ENCODE assay signal across 9 cellular contexts in genomic region chr9:131402738-131403492, GRCh38. TPM values are rescaled to one million over a fixed set of nuclear protein-coding genes. Genes with fewer than 3 reads are reported as not detected.
A peak's percentile ranks its signal among the peaks of the same experiment; 100 is the strongest.
DNase-seq lines count a peak whose midpoint lies in the region; ATAC-seq, FAIRE-seq and TF ChIP-seq lines count a peak whose summit lies in the region.
"Had no signal": no experiment of that assay in that cellular context is flagged by ENCODE, and none has a peak within 500 bp of the region (broad histone marks: within the 10 kb centered on the region; RNA-seq: fewer than 3 reads in every experiment).

No MANE protein-coding gene starts in this region.

- POLR2A ChIA-PET in SK-N-SH (lab: Yijun Ruan, JAX): interaction anchor here (1.5 kb wide), 1 partner anchor 29 kb away, joined by 5 read pairs; no protein-coding TSS in a partner anchor

- no peak overlapping the region for H3K9ac ChIP-seq in SK-N-SH

- TF ChIP-seq POLR2A in esophagus muscularis mucosa (IDR thresholded peaks at IDR 0.05; ENCODE audit: low read depth): no peak

- H3K27ac ChIP-seq in SK-N-SH (ENCODE audit: low read depth in 2 of 2, low read length in 1 of 2) (peak overlapping the region in 1 of 2 experiments; percentile 19; a peak in 1 of 4 replicates), esophagus muscularis mucosa (replicated peaks in 1 of 4) (peak overlapping the region; percentile 68 to 99 (median 80)), muscle layer of duodenum (ENCODE audit: low read length) (peak overlapping the region; percentile 79)

- H3F3A ChIP-seq in SK-N-SH (replicated peaks; ENCODE audit: insufficient read depth): peaks cover 12% of the 10 kb centered on the region

- no peak for FAIRE-seq in D721Med (lab: Jason Lieb, UNC)
- FAIRE-seq: G401.6 had no signal

- H3K27me3 ChIP-seq in SK-N-SH (ENCODE audit: insufficient read depth) (no peaks in the 10 kb centered on the region), esophagus muscularis mucosa (no peaks in the 10 kb centered on the region), muscle layer of duodenum (ENCODE audit: low read depth, low read length) (no peaks in the 10 kb centered on the region)

- H4K20me1 ChIP-seq in SK-N-SH (ENCODE audit: insufficient read depth): peaks cover 100% of the 10 kb centered on the region

- no peak for TF ChIP-seq EP300 in SK-N-SH (IDR thresholded peaks at IDR 0.05; ENCODE audit: borderline replicate concordance in 1 of 2, low read depth in 1 of 2, low read length in 1 of 2)
- TF ChIP-seq EP300 in esophagus muscularis mucosa (IDR thresholded peaks at IDR 0.05): peak; percentile 86

- intact Hi-C loops in esophagus muscularis mucosa (cut with DNase I): no loop called here

- no peak overlapping the region for H3K4me2 ChIP-seq in SK-N-SH

- H3K9me3 ChIP-seq in SK-N-SH (no peaks in the 10 kb centered on the region), esophagus muscularis mucosa (no peaks in the 10 kb centered on the region), muscle layer of duodenum (ENCODE audit: control insufficient read depth in 1 of 2, low read length in 2 of 2) (no peaks in the 10 kb centered on the region)

- H3K4me3 ChIP-seq in SK-N-SH (ENCODE audit: low read depth in 2 of 2, low read length in 1 of 2) (no peak overlapping the region), esophagus muscularis mucosa (peak overlapping the region; percentile 12 to 38 (median 34)), muscle layer of duodenum (ENCODE audit: low read depth in 1 of 2, low read length in 2 of 2) (peak overlapping the region in 1 of 2 donors; percentile 39)

- 82% methylated on average over 12 of the region's 12 CpGs for whole genome bisulfite sequencing in SK-N-SH (ENCODE audit: low lambda C conversion rate)
- WGBS in esophagus muscularis mucosa: 47% methylated on average over 6 of the region's 12 CpGs

- CTCF ChIA-PET in SK-N-SH (lab: Yijun Ruan, JAX): interaction anchor here (0.7 to 1.0 kb wide), 3 partner anchors 66 to 75 kb away, joined by 3 read pairs; no protein-coding TSS in a partner anchor

- no peak overlapping the region for H2AFZ ChIP-seq in SK-N-SH (ENCODE audit: low read depth)

- peak; percentile 52 for ATAC-seq in SK-N-SH treated with all-trans-retinoic acid at 6 μM for 48 hours

- peaks cover 0 to 14% of the 10 kb centered on the region in 2 experiments for H3K36me3 ChIP-seq in SK-N-SH (replicated peaks in 1 of 2; ENCODE audit: control insufficient read depth in 1 of 2, insufficient read depth in 2 of 2, low read length in 1 of 2)
- no peaks in the 10 kb centered on the region for H3K36me3 ChIP-seq in esophagus muscularis mucosa
- peaks cover 0 to 4% of the 10 kb centered on the region in 2 donors for H3K36me3 ChIP-seq in muscle layer of duodenum (ENCODE audit: control insufficient read depth in 1 of 2, insufficient read depth in 2 of 2, low read length in 2 of 2)

- no peaks in the 10 kb centered on the region for H3K9me2 ChIP-seq in SK-N-SH

- no peak for TF ChIP-seq CTCF in SK-N-SH (IDR thresholded peaks at IDR 0.05)
- TF ChIP-seq CTCF in esophagus muscularis mucosa (IDR thresholded peaks at IDR 0.05): no peak
- TF ChIP-seq CTCF in D721Med (IDR thresholded peaks at IDR 0.05; ENCODE audit: insufficient read depth, missing control alignments): no peak

- H3K79me2 ChIP-seq in SK-N-SH (ENCODE audit: insufficient read depth): peaks cover 100% of the 10 kb centered on the region

- no peak for TF ChIP-seq RAD21 in SK-N-SH (IDR thresholded peaks at IDR 0.05; ENCODE audit: low read length)

- DNase-seq in SK-N-SH: no peak
- DNase-seq in SW 1271 (lab: John Stamatoyannopoulos, UW): peak; percentile 62 to 76
- peak; percentile 97 for DNase-seq in esophagus muscularis mucosa (ENCODE audit: extremely low spot score)
- DNase-seq in D721Med (ENCODE audit: insufficient read length, low spot score): no peak
- DNase-seq in middle frontal gyrus (ENCODE audit: extremely low spot score, low spot score): no peak
- DNase-seq in germinal center (ENCODE audit: low spot score): no peak

- H3K4me1 ChIP-seq in SK-N-SH (ENCODE audit: control insufficient read depth in 1 of 2, insufficient read depth in 2 of 2, low read depth in 1 of 2, low read length in 1 of 2) (peaks cover 46 to 64% of the 10 kb centered on the region in 2 experiments), esophagus muscularis mucosa (peaks cover 97 to 100% (median 100%) of the 10 kb centered on the region in 4 donors), muscle layer of duodenum (ENCODE audit: control insufficient read depth in 1 of 2, insufficient read depth in 2 of 2, low read length in 2 of 2) (peaks cover 48 to 63% of the 10 kb centered on the region in 2 donors)

TF ChIP-seq in SK-N-SH treated with all-trans-retinoic acid at 6 μM for 48 hours, 23 proteins besides CTCF, POLR2A, EP300 and RAD21 (continues in another document):
- no peak for TF ChIP-seq RARB (CRISPR knock-in tag; IDR thresholded peaks at IDR 0.05)
- TF ChIP-seq TSHZ2 (CRISPR knock-in tag; IDR thresholded peaks at IDR 0.05): no peak
- no peak for TF ChIP-seq CREB5 (CRISPR knock-in tag; IDR thresholded peaks at IDR 0.05; ENCODE audit: low read depth)

TF ChIP-seq in SK-N-SH, 30 proteins besides CTCF, POLR2A, EP300 and RAD21:
- no peak for TF ChIP-seq RCOR1 (IDR thresholded peaks at IDR 0.05; ENCODE audit: low read length)
- no peak for TF ChIP-seq JUND (IDR thresholded peaks at IDR 0.05)
- TF ChIP-seq PBX3 (IDR thresholded peaks at IDR 0.05): no peak
- no peak for TF ChIP-seq EZH2phosphoT487 (IDR thresholded peaks at IDR 0.05; ENCODE audit: borderline replicate concordance, low read depth)
- TF ChIP-seq REST (IDR thresholded peaks at IDR 0.05; ENCODE audit: low read depth, low read length): no peak
- no peak for TF ChIP-seq USF2 (IDR thresholded peaks at IDR 0.05; ENCODE audit: borderline replicate concordance, low read depth, low read length)

RNA-seq across cellular contexts. Expression of gene PRRC2B, which starts 9.0 kb away (rescaled TPM):
- 18.5 and 26.3 TPM in 2 replicates for polyA plus RNA-seq in SK-N-SH (2012; rRNA removed)
- polyA plus RNA-seq in SK-N-SH (2012; cell fraction: cytosol; rRNA removed): 17.5 and 22.0 TPM in 2 replicates
- polyA plus RNA-seq in SK-N-SH (2012; cell fraction: nucleus; rRNA removed): 84.2 and 122 TPM in 2 replicates
- 100 to 1,000 TPM; 109 to 226 (median 148) TPM for total RNA-seq in esophagus muscularis mucosa

Comparison
In these comparisons a context has a peak if more than half of its experiments do, and no peak if none do; other contexts are left out.
1. DNase-seq: peak in SW 1271 (2 of 2) and esophagus muscularis mucosa (single experiment); none in SK-N-SH (single experiment), D721Med (single experiment), middle frontal gyrus (single experiment) and germinal center (single experiment).
2. H3K4me3 ChIP-seq: peak in esophagus muscularis mucosa (4 of 4); none in SK-N-SH (0 of 2).